ENCODE assay signal across 17 cellular contexts in the genomic region with DNA sequence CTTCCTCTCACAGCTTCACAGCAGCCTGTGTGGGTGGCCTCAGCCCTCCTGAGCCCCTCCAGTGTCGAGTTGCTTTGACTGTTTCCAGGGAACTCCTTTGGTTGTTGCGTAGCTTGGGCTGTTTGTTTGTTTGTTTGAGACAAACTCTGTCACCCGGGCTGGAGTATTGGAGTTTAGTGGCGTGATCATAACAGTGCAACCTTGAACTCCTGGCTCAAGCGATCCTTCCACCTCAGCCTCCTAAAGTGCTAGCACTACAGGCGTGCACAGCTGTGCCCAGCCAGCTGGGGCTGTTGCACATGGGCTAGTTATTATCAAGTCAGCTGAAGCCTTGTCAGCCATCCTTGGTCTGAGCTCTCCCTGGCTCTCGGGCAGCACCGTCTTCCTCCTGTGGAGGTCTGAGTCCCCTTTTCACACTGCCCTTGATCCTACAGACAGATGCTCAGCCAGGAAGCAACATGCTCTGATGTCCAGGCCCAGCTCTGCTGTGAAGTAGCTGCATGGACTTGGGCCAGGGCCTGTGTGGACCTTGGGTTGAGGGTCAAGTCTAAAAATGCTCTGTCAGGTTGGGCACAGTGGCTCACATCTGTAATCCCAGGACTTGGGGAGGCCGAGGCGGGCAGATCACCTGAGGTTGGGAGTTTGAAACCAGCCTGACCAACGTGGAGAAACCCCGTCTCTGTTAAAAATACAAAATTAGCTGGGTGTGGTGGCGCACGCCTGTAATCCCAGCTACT. TPM values are rescaled to one million over a fixed set of nuclear protein-coding genes. Genes with fewer than 3 reads are reported as not detected.
DNase-seq lines count a peak whose midpoint lies in the region; ATAC-seq and TF ChIP-seq lines count a peak whose summit lies in the region.
"Had no signal": no experiment of that assay in that cellular context is flagged by ENCODE, and none has a peak within 500 bp of the region (broad histone marks: within the 10 kb centered on the region; RNA-seq: fewer than 3 reads in every experiment).

No MANE protein-coding gene starts in this region.

- no peak overlapping the region for H2BK5ac ChIP-seq in trophoblast cell (ENCODE audit: low read depth, low read length, poor library complexity)

- H3K27ac Mint-ChIP-seq in Caco-2 (ENCODE audit: unreplicated experiment), result peak overlapping the region; percentile 75
- peak overlapping the region; percentile 54 for H3K27ac Mint-ChIP-seq in T-helper 17 cell

- CTCF ChIA-PET in Caco-2 (lab: Charles Lee), result interaction anchor here (1.2 kb wide), 1 partner anchor 18 kb away, joined by 7 read pairs; no protein-coding TSS in a partner anchor

- H4K8ac ChIP-seq in trophoblast cell (ENCODE audit: low read depth, low read length), result no peak overlapping the region

- H2AFZ ChIP-seq in hepatocyte (no peak overlapping the region), trophoblast cell (ENCODE audit: insufficient read depth, low read length, poor library complexity) (no peak overlapping the region)
- H2AFZ ChIP-seq: GM23248 had no signal

- no peak overlapping the region for H3K23ac ChIP-seq in trophoblast cell (ENCODE audit: low read length)

- BruUV-seq in Caco-2 (replicated peaks; lab: Mats Ljungman, UMichigan), result no TSS peak

- ATAC-seq in T-helper 17 cell, result no peak
- ATAC-seq in HG03457 (IDR thresholded peaks at IDR 0.05; ENCODE audit: unreplicated experiment), result no peak
- ATAC-seq: heart right ventricle, left cardiac atrium, Panc1 had no signal

- DNase-seq in Caco-2 (no peak), T-helper 17 cell (no peak), hepatocyte (ENCODE audit: low spot score) (no peak), trophoblast cell (no peak), midbrain (lab: John Stamatoyannopoulos, UW) (no peak), mucosa of gallbladder (ENCODE audit: low spot score) (no peak)
- DNase-seq: activated effector memory CD4-positive, alpha-beta T cell treated with Interleukin-2 at 50 U/mL for 16 hours; DMS79; dorsolateral prefrontal cortex; GM23248; heart right ventricle; left cardiac atrium; NCI-H1930; NCI-H526 treated with DMSO at 0.1 percent for 48 hours had no signal

- no peak overlapping the region for H2BK12ac ChIP-seq in trophoblast cell (ENCODE audit: low read length)

- H3K18ac ChIP-seq in trophoblast cell (ENCODE audit: low read length), result no peak overlapping the region

- intact Hi-C loops in Caco-2 (cut with micrococcal nuclease; ENCODE audit: unreplicated experiment), result no loop called here

- TF ChIP-seq CTCF in Caco-2 (IDR thresholded peaks at IDR 0.05; ENCODE audit: insufficient read depth in 1 of 2, low read depth in 1 of 2, low read length in 1 of 2, severe bottlenecking in 1 of 2, unreplicated experiment in 1 of 2), result no peak
- TF ChIP-seq CTCF in hepatocyte (IDR thresholded peaks at IDR 0.05; ENCODE audit: poor library complexity), result no peak

- no peak overlapping the region for H4K12ac ChIP-seq in trophoblast cell (ENCODE audit: low read depth, low read length)

- H3K36me3 ChIP-seq in Caco-2 (ENCODE audit: control insufficient read depth, insufficient read depth, low read length), result peaks cover 2% of the 10 kb centered on the region; the same call in 1 of the 2 replicates
- no peaks in the 10 kb centered on the region for H3K36me3 ChIP-seq in hepatocyte (replicated peaks; ENCODE audit: insufficient read depth, low read depth)
- no peaks in the 10 kb centered on the region for H3K36me3 ChIP-seq in trophoblast cell (ENCODE audit: control insufficient read depth in 1 of 2, insufficient read depth in 2 of 2, low read length in 2 of 2)

- H3K4me3 ChIP-seq in Caco-2 (ENCODE audit: low read depth, low read length), result no peak overlapping the region
- H3K4me3 ChIP-seq in hepatocyte, result no peak overlapping the region
- H3K4me3 ChIP-seq in trophoblast cell (ENCODE audit: low read depth, low read length), result peak overlapping the region; percentile 10
- H3K4me3 ChIP-seq: dorsolateral prefrontal cortex, GM23248, heart right ventricle had no signal

- H3K4me1 Mint-ChIP-seq in Caco-2 (ENCODE audit: low read depth, unreplicated experiment), result peaks cover 7% of the 10 kb centered on the region
- H3K4me1 Mint-ChIP-seq in T-helper 17 cell, result peaks cover 17% of the 10 kb centered on the region

- H3K9me3 ChIP-seq in Caco-2 (no peaks in the 10 kb centered on the region), T-helper 17 cell (ENCODE audit: control insufficient read depth, low read length, poor library complexity, severe bottlenecking) (no peaks in the 10 kb centered on the region), hepatocyte (ENCODE audit: low read depth) (no peaks in the 10 kb centered on the region), trophoblast cell (ENCODE audit: insufficient read depth, low read depth, low read length) (no peaks in the 10 kb centered on the region)
- H3K9me3 ChIP-seq: heart right ventricle had no signal

- H3K9me2 ChIP-seq in hepatocyte (replicated peaks; ENCODE audit: insufficient read depth), result no peaks in the 10 kb centered on the region

- H3K79me1 ChIP-seq in trophoblast cell (ENCODE audit: low read length), result no peaks in the 10 kb centered on the region

- H3K4me1 ChIP-seq in Caco-2 (peaks cover 42% of the 10 kb centered on the region), hepatocyte (ENCODE audit: insufficient read depth) (peaks cover 46% of the 10 kb centered on the region), trophoblast cell (ENCODE audit: control insufficient read depth in 1 of 2, insufficient read depth in 2 of 2, low read length in 2 of 2) (peaks cover 44 to 47% of the 10 kb centered on the region in 2 experiments)

- H2AK5ac ChIP-seq in trophoblast cell (ENCODE audit: low read length), result no peak overlapping the region

- H3K36me3 Mint-ChIP-seq in Caco-2 (ENCODE audit: insufficient read depth, unreplicated experiment) (peaks cover 44% of the 10 kb centered on the region), T-helper 17 cell (ENCODE audit: low read depth) (no peaks in the 10 kb centered on the region)

- H3K79me2 ChIP-seq in hepatocyte, result peaks cover 97% of the 10 kb centered on the region
- H3K79me2 ChIP-seq in trophoblast cell (ENCODE audit: control insufficient read depth, insufficient read depth, low read length, poor library complexity), result peaks cover 23% of the 10 kb centered on the region

- no peak overlapping the region for H4K91ac ChIP-seq in trophoblast cell (ENCODE audit: low read depth, low read length)

- no peaks in the 10 kb centered on the region for H3K27me3 ChIP-seq in Caco-2 (replicated peaks; ENCODE audit: control insufficient read depth, insufficient read depth, low read length)
- H3K27me3 ChIP-seq in hepatocyte, result no peaks in the 10 kb centered on the region
- H3K27me3 ChIP-seq in trophoblast cell (ENCODE audit: insufficient read depth, low read length), result no peaks in the 10 kb centered on the region
- H3K27me3 ChIP-seq: dorsolateral prefrontal cortex, heart right ventricle had no signal

- 88% methylated on average over 14 of the region's 14 CpGs for WGBS in hepatocyte (ENCODE audit: low lambda C conversion rate, missing lambda C conversion rate)
- WGBS in trophoblast cell (ENCODE audit: extremely low coverage, insufficient coverage, insufficient read length), result no CpG with 5 or more reads among the region's 14 CpGs

- H3K9ac ChIP-seq in trophoblast cell (ENCODE audit: low read length), result no peak overlapping the region
- H3K9ac ChIP-seq: GM23248 had no signal

- no peak overlapping the region for H3K4me3 Mint-ChIP-seq in Caco-2 (ENCODE audit: unreplicated experiment)
- no peak overlapping the region for H3K4me3 Mint-ChIP-seq in T-helper 17 cell

- H3K4ac ChIP-seq in trophoblast cell (ENCODE audit: low read depth, low read length), result peak overlapping the region; percentile 7

- H3K14ac ChIP-seq in trophoblast cell (ENCODE audit: low read length), result no peak overlapping the region

- H3K4me2 ChIP-seq in hepatocyte, result no peak overlapping the region
- H3K4me2 ChIP-seq in trophoblast cell (ENCODE audit: low read length), result no peak overlapping the region

- no peaks in the 10 kb centered on the region for H3K9me3 Mint-ChIP-seq in Caco-2 (ENCODE audit: unreplicated experiment)

- H3K27ac ChIP-seq in hepatocyte (peak overlapping the region; percentile 95), trophoblast cell (ENCODE audit: low read depth, low read length) (no peak overlapping the region)
- H3K27ac ChIP-seq: C4-2B, dorsolateral prefrontal cortex, GM23248, heart right ventricle had no signal

- POLR2A ChIA-PET in Caco-2 (lab: Charles Lee), result no interaction called here

- no peaks in the 10 kb centered on the region for H3K27me3 Mint-ChIP-seq in Caco-2 (ENCODE audit: insufficient read depth, unreplicated experiment)
- H3K27me3 Mint-ChIP-seq in T-helper 17 cell, result no peaks in the 10 kb centered on the region

- H4K20me1 ChIP-seq in hepatocyte (ENCODE audit: insufficient read depth, poor library complexity, severe bottlenecking), result peaks cover 29% of the 10 kb centered on the region

- H2BK120ac ChIP-seq in trophoblast cell (ENCODE audit: insufficient read depth, low read length, poor library complexity), result no peak overlapping the region

RNA-seq across cellular contexts. Expression of a gene that starts 10.3 kb away (rescaled TPM):
- 51.8 and 55.6 TPM in 2 replicates for total RNA-seq in Caco-2 (2022)
- 10 to 100 TPM; 32.3 to 42.1 TPM for total RNA-seq in T-helper 17 cell
- total RNA-seq in hepatocyte, result 6.9 and 9.5 TPM in 2 replicates
- polyA plus RNA-seq in hepatocyte, result 9.1 and 10.7 TPM in 2 replicates
- 18.1 and 18.3 TPM in 2 replicates for polyA plus RNA-seq in trophoblast cell (2013)
- 40.1 TPM for total RNA-seq in mucosa of gallbladder

RNA-seq across cellular contexts. Expression of a gene that starts 22.6 kb away (rescaled TPM):
- 150 and 151 TPM in 2 replicates for total RNA-seq in Caco-2 (2022)
- total RNA-seq in T-helper 17 cell, result 10 to 100 TPM; 82.2 to 86.0 TPM
- 92.2 and 102 TPM in 2 replicates for total RNA-seq in hepatocyte
- 108 and 109 TPM in 2 replicates for polyA plus RNA-seq in hepatocyte
- polyA plus RNA-seq in trophoblast cell (2013), result 96.9 and 101 TPM in 2 replicates
- 125 TPM for total RNA-seq in mucosa of gallbladder
